In genomic region chr17:17907469-17907868, GRCh38 we compare ENCODE assay signal across 15 cellular contexts.
DNase-seq lines count a peak whose midpoint lies in the region; ATAC-seq and TF ChIP-seq lines count a peak whose summit lies in the region.
"Had no signal": no experiment of that assay in that cellular context is flagged by ENCODE, and none has a peak within 500 bp of the region (broad histone marks: within the 10 kb centered on the region; RNA-seq: fewer than 3 reads in every experiment).

No MANE protein-coding gene starts in this region.

- no peak overlapping the region for H3K4me3 Mint-ChIP-seq in chondrocyte (ENCODE audit: unreplicated experiment)
- H3K4me3 Mint-ChIP-seq: CD8-positive, alpha-beta memory T cell had no signal

- H4K91ac ChIP-seq in neuronal stem cell (ENCODE audit: low read depth, low read length, poor library complexity), result no peak overlapping the region

- H4K8ac ChIP-seq in neuronal stem cell (ENCODE audit: low read depth, low read length), result peak overlapping the region; percentile 25

- H3K27me3 Mint-ChIP-seq in chondrocyte (ENCODE audit: low read depth), result no peaks in the 10 kb centered on the region
- H3K27me3 Mint-ChIP-seq: CD8-positive, alpha-beta memory T cell had no signal

- H3K9me3 ChIP-seq in left ventricle myocardium inferior (replicated peaks) (no peaks in the 10 kb centered on the region), right atrium auricular region (no peaks in the 10 kb centered on the region), neuronal stem cell (replicated peaks in 1 of 2; ENCODE audit: control insufficient read depth in 2 of 2, insufficient read depth in 1 of 2, low read depth in 1 of 2, low read length in 2 of 2) (no peaks in the 10 kb centered on the region), upper lobe of right lung (no peaks in the 10 kb centered on the region)
- H3K9me3 ChIP-seq: SJSA1 had no signal

- H3K27ac Mint-ChIP-seq in chondrocyte (ENCODE audit: unreplicated experiment), result no peak overlapping the region
- H3K27ac Mint-ChIP-seq: CD8-positive, alpha-beta memory T cell had no signal

- H2AFZ ChIP-seq in neuronal stem cell (ENCODE audit: low read length), result no peak overlapping the region

- ATAC-seq in upper lobe of right lung (no peak), HG03432 (IDR thresholded peaks at IDR 0.05; ENCODE audit: unreplicated experiment) (no peak)

- H2AK5ac ChIP-seq in neuronal stem cell (ENCODE audit: low read depth, low read length), result no peak overlapping the region

- no peak overlapping the region for H2BK12ac ChIP-seq in neuronal stem cell (ENCODE audit: low read length)

- H3K9ac ChIP-seq in neuronal stem cell (ENCODE audit: low read depth, low read length, poor library complexity), result no peak overlapping the region

- H3K23ac ChIP-seq in neuronal stem cell (ENCODE audit: low read depth, low read length, poor library complexity), result no peak overlapping the region

- peak overlapping the region; percentile 27 for H3K27ac ChIP-seq in left ventricle myocardium inferior (replicated peaks)
- no peak overlapping the region for H3K27ac ChIP-seq in right atrium auricular region
- H3K27ac ChIP-seq in neuronal stem cell (replicated peaks; ENCODE audit: low read length), result no peak overlapping the region
- peak overlapping the region; percentile 17 for H3K27ac ChIP-seq in upper lobe of right lung
- H3K27ac ChIP-seq: HL-60, SJSA1 had no signal

- DNase-seq in left ventricle myocardium inferior, result no peak
- no peak for DNase-seq in right atrium auricular region (ENCODE audit: low spot score)
- peak; percentile 0 for DNase-seq in chondrocyte (ENCODE audit: low spot score)
- DNase-seq in neuronal stem cell (ENCODE audit: low spot score), result no peak
- DNase-seq in upper lobe of right lung, result peak; percentile 3
- DNase-seq in stimulated activated CD4-positive, alpha-beta T cell treated with anti-CD3 and anti-CD28 coated beads, Interleukin-2, amount 100 ng/mL, for 24 hours, result no peak
- no peak for DNase-seq in HK-2 (ENCODE audit: unreplicated experiment)
- DNase-seq: CD8-positive, alpha-beta memory T cell; HCEC 1CT; NCI-H1417 treated with DMSO at 0.1 percent for 48 hours; NCI-H1930; NCI-H2171 had no signal

- H2BK15ac ChIP-seq in neuronal stem cell (ENCODE audit: low read length), result no peak overlapping the region

- peaks cover 51% of the 10 kb centered on the region for H3K4me1 ChIP-seq in left ventricle myocardium inferior
- peaks cover 0 to 33% of the 10 kb centered on the region in 2 donors for H3K4me1 ChIP-seq in right atrium auricular region
- H3K4me1 ChIP-seq in neuronal stem cell (ENCODE audit: control insufficient read depth in 2 of 2, insufficient read depth in 1 of 2, low read depth in 1 of 2, low read length in 2 of 2), result peaks cover 9 to 19% of the 10 kb centered on the region in 2 donors
- peaks cover 17% of the 10 kb centered on the region for H3K4me1 ChIP-seq in upper lobe of right lung
- H3K4me1 ChIP-seq: SJSA1 had no signal

- intact Hi-C loops in left ventricle myocardium inferior (cut with micrococcal nuclease) (no loop called here), upper lobe of right lung (cut with DNase I) (no loop called here)

- no peak overlapping the region for H3K4me2 ChIP-seq in neuronal stem cell (ENCODE audit: insufficient read depth, low read length, poor library complexity, severe bottlenecking)

- no peak overlapping the region for H3K14ac ChIP-seq in neuronal stem cell (ENCODE audit: low read length)

- no peaks in the 10 kb centered on the region for H3K9me3 Mint-ChIP-seq in chondrocyte (ENCODE audit: low read depth)
- H3K9me3 Mint-ChIP-seq: CD8-positive, alpha-beta memory T cell had no signal

- peaks cover 18% of the 10 kb centered on the region for H3K36me3 ChIP-seq in left ventricle myocardium inferior
- peaks cover 14% of the 10 kb centered on the region for H3K36me3 ChIP-seq in right atrium auricular region
- no peaks in the 10 kb centered on the region for H3K36me3 ChIP-seq in neuronal stem cell (replicated peaks in 1 of 2; ENCODE audit: control insufficient read depth in 2 of 2, insufficient read depth in 2 of 2, low read length in 2 of 2)
- no peaks in the 10 kb centered on the region for H3K36me3 ChIP-seq in upper lobe of right lung

- H3K4me1 Mint-ChIP-seq in chondrocyte (ENCODE audit: low read depth), result peaks cover 21% of the 10 kb centered on the region
- H3K4me1 Mint-ChIP-seq: CD8-positive, alpha-beta memory T cell had no signal

- H2BK120ac ChIP-seq in neuronal stem cell (ENCODE audit: low read depth, low read length), result no peak overlapping the region

- WGBS in neuronal stem cell (ENCODE audit: extremely low coverage in 2 of 2, insufficient read length in 2 of 2, insufficient replicate concordance in 1 of 2), 2 donors, result no CpG with 5 or more reads among the region's 4 CpGs

- H3K27me3 ChIP-seq in left ventricle myocardium inferior (ENCODE audit: low read depth), result no peaks in the 10 kb centered on the region
- no peaks in the 10 kb centered on the region for H3K27me3 ChIP-seq in right atrium auricular region
- H3K27me3 ChIP-seq in neuronal stem cell (ENCODE audit: control insufficient read depth in 3 of 3, insufficient read depth in 3 of 3, low read depth in 1 of 3, low read length in 3 of 3), result no peaks in the 10 kb centered on the region
- no peaks in the 10 kb centered on the region for H3K27me3 ChIP-seq in upper lobe of right lung
- H3K27me3 ChIP-seq: SJSA1 had no signal

- H3K4me3 ChIP-seq in left ventricle myocardium inferior (no peak overlapping the region), right atrium auricular region (no peak overlapping the region), neuronal stem cell (ENCODE audit: low read length in 2 of 2) (no peak overlapping the region), upper lobe of right lung (no peak overlapping the region)
- H3K4me3 ChIP-seq: SJSA1 had no signal

- H3K36me3 Mint-ChIP-seq in chondrocyte (ENCODE audit: low read depth), result peaks cover 21% of the 10 kb centered on the region

- no peak overlapping the region for H3K4ac ChIP-seq in neuronal stem cell (ENCODE audit: low read length)

- no peak overlapping the region for H3K18ac ChIP-seq in neuronal stem cell (ENCODE audit: low read length)

- TF ChIP-seq CTCF in left ventricle myocardium inferior (IDR thresholded peaks at IDR 0.05; ENCODE audit: borderline replicate concordance) (no peak), right atrium auricular region (IDR thresholded peaks at IDR 0.05) (no peak), chondrocyte (IDR thresholded peaks at IDR 0.05) (no peak), upper lobe of right lung (IDR thresholded peaks at IDR 0.05) (no peak)

- H2BK5ac ChIP-seq in neuronal stem cell (ENCODE audit: low read length), result no peak overlapping the region

- H3K79me1 ChIP-seq in neuronal stem cell (ENCODE audit: low read depth, low read length), result no peaks in the 10 kb centered on the region

Comparison
In these comparisons a context has a peak if more than half of its experiments do, and no peak if none do; other contexts are left out.
1. H3K27ac ChIP-seq: peak in left ventricle myocardium inferior (single experiment) and upper lobe of right lung (single experiment); none in right atrium auricular region (0 of 2) and neuronal stem cell (single experiment).
2. DNase-seq: peak in chondrocyte (single experiment) and upper lobe of right lung (single experiment); none in left ventricle myocardium inferior (single experiment), right atrium auricular region (single experiment), neuronal stem cell (single experiment), stimulated activated CD4-positive, alpha-beta T cell treated with anti-CD3 and anti-CD28 coated beads, Interleukin-2, amount 100 ng/mL, for 24 hours (0 of 2) and HK-2 (single experiment).